ENCODE assay signal across 15 cellular contexts in genomic region chr3:153835540-153835939, GRCh38.
A peak's percentile ranks its signal among the peaks of the same experiment; 100 is the strongest.
DNase-seq lines count a peak whose midpoint lies in the region; ATAC-seq, FAIRE-seq and TF ChIP-seq lines count a peak whose summit lies in the region.
"Had no signal": no experiment of that assay in that cellular context is flagged by ENCODE, and none has a peak within 500 bp of the region (broad histone marks: within the 10 kb centered on the region; RNA-seq: fewer than 3 reads in every experiment).

No MANE protein-coding gene starts in this region.

- H3K36me3 Mint-ChIP-seq in type B pancreatic cell = no peaks in the 10 kb centered on the region
- no peaks in the 10 kb centered on the region for H3K36me3 Mint-ChIP-seq in activated T-helper 17 cell treated with anti-CD3 and anti-CD28 coated beads, Interleukin-2, amount 50 U/mL, for 72 hours (ENCODE audit: low read depth)
- H3K36me3 Mint-ChIP-seq: natural killer cell had no signal

- no peak overlapping the region for H3K27ac Mint-ChIP-seq in type B pancreatic cell
- no peak overlapping the region for H3K27ac Mint-ChIP-seq in activated T-helper 17 cell treated with anti-CD3 and anti-CD28 coated beads, Interleukin-2, amount 50 U/mL, for 72 hours
- H3K27ac Mint-ChIP-seq: activated T-cell treated with anti-CD3 and anti-CD28 coated beads, Interleukin-2, amount 50 U/mL, for 72 hours; natural killer cell had no signal

- H3K9me3 Mint-ChIP-seq in type B pancreatic cell = no peaks in the 10 kb centered on the region
- no peaks in the 10 kb centered on the region for H3K9me3 Mint-ChIP-seq in activated T-helper 17 cell treated with anti-CD3 and anti-CD28 coated beads, Interleukin-2, amount 50 U/mL, for 72 hours
- H3K9me3 Mint-ChIP-seq: activated T-cell treated with anti-CD3 and anti-CD28 coated beads, Interleukin-2, amount 50 U/mL, for 72 hours; natural killer cell had no signal

- H3K4me1 Mint-ChIP-seq in type B pancreatic cell (ENCODE audit: unreplicated experiment) = no peaks in the 10 kb centered on the region
- no peaks in the 10 kb centered on the region for H3K4me1 Mint-ChIP-seq in activated T-helper 17 cell treated with anti-CD3 and anti-CD28 coated beads, Interleukin-2, amount 50 U/mL, for 72 hours
- H3K4me1 Mint-ChIP-seq: natural killer cell had no signal

- H3K4me2 ChIP-seq in OCI-LY3 (ENCODE audit: low read length) = no peak overlapping the region
- H3K4me2 ChIP-seq: KMS-11 had no signal

- no peaks in the 10 kb centered on the region for H4K20me1 ChIP-seq in OCI-LY3 (ENCODE audit: insufficient read depth, low read length)

- H3K9ac ChIP-seq in OCI-LY3 (ENCODE audit: low read length) = no peak overlapping the region
- H3K9ac ChIP-seq: KMS-11 had no signal

- H3K4me3 Mint-ChIP-seq in type B pancreatic cell = no peak overlapping the region
- H3K4me3 Mint-ChIP-seq in activated T-helper 17 cell treated with anti-CD3 and anti-CD28 coated beads, Interleukin-2, amount 50 U/mL, for 72 hours = no peak overlapping the region
- H3K4me3 Mint-ChIP-seq: activated T-cell treated with anti-CD3 and anti-CD28 coated beads, Interleukin-2, amount 50 U/mL, for 72 hours; natural killer cell had no signal

- no peak overlapping the region for H3K27ac ChIP-seq in OCI-LY3 (ENCODE audit: low read length)
- H3K27ac ChIP-seq: dorsolateral prefrontal cortex, KMS-11 had no signal

- H3K79me2 ChIP-seq in OCI-LY3 (ENCODE audit: low read length) = no peaks in the 10 kb centered on the region

- ATAC-seq in HG02642 (IDR thresholded peaks at IDR 0.05; ENCODE audit: poor library complexity, unreplicated experiment) (peak; percentile 69), HG03521 (IDR thresholded peaks at IDR 0.05; ENCODE audit: unreplicated experiment) (no peak)
- ATAC-seq in activated T-helper 17 cell treated with anti-CD3 and anti-CD28 coated beads, Interleukin-2, amount 50 U/mL, for 72 hours (replicated peaks) = no peak
- ATAC-seq: activated T-cell treated with anti-CD3 and anti-CD28 coated beads, Interleukin-2, amount 50 U/mL, for 72 hours; natural killer cell had no signal

- no peaks in the 10 kb centered on the region for H3K27me3 Mint-ChIP-seq in type B pancreatic cell
- peaks cover 4% of the 10 kb centered on the region for H3K27me3 Mint-ChIP-seq in activated T-helper 17 cell treated with anti-CD3 and anti-CD28 coated beads, Interleukin-2, amount 50 U/mL, for 72 hours

- DNase-seq in GM19239 (ENCODE audit: insufficient read length, low spot score) = peak; percentile 3
- DNase-seq in type B pancreatic cell (ENCODE audit: extremely low spot score, unreplicated experiment) = no peak
- no peak for DNase-seq in HTR-8/SVneo (ENCODE audit: insufficient read length, low spot score)
- DNase-seq: activated CD4-positive, alpha-beta T cell treated with anti-CD3 and anti-CD28 coated beads for 48 hours; activated T-cell treated with anti-CD3 and anti-CD28 coated beads, Interleukin-2, amount 50 U/mL, for 72 hours; dorsolateral prefrontal cortex; natural killer cell; NCI-H1930; substantia nigra had no signal

- FAIRE-seq in GM19239 (lab: Jason Lieb, UNC) (peak; percentile 40), HTR-8/SVneo (lab: Jason Lieb, UNC) (no peak)
- FAIRE-seq: frontal cortex had no signal

- H3K36me3 ChIP-seq in OCI-LY3 (replicated peaks; ENCODE audit: low read depth, low read length) = no peaks in the 10 kb centered on the region

- no peak overlapping the region for H3K4me3 ChIP-seq in OCI-LY3 (ENCODE audit: low read length)
- H3K4me3 ChIP-seq: dorsolateral prefrontal cortex had no signal

- TF ChIP-seq CTCF in OCI-LY3 (IDR thresholded peaks at IDR 0.05; ENCODE audit: low read depth, low read length) (peak; percentile 24), type B pancreatic cell (conservative IDR thresholded peaks at IDR 0.05) (peak; percentile 14)

- no peaks in the 10 kb centered on the region for H3K27me3 ChIP-seq in OCI-LY3 (ENCODE audit: low read depth, low read length)
- H3K27me3 ChIP-seq: dorsolateral prefrontal cortex had no signal

- H3K4me1 ChIP-seq in OCI-LY3 (ENCODE audit: low read length) = no peaks in the 10 kb centered on the region

- no peak overlapping the region for H2AFZ ChIP-seq in OCI-LY3 (ENCODE audit: low read depth, low read length)

- H3K9me3 ChIP-seq in OCI-LY3 (ENCODE audit: insufficient read depth, low read length) = no peaks in the 10 kb centered on the region
